9 cellular contexts compared by ENCODE assay signal in the genomic region with DNA sequence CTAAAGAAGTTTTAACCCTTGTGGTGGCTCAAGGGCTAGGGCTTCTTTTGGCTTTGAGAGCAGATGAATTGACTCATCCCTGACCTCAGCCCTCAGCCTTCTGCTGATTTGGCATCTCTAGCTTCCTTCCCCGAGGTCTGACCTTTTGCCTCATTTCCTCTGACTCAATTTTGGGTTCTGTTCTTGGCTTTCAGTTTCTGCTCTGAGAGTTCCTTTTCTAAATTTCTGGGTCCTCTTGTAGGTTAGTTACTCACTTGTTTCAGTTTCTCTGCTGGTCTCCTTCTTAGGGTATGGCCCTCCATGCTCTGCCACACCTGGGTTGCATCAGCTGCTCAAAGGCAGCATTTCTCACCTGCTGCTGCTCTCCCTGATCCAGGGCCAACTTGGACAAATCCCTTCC. TPM values are rescaled to one million over a fixed set of nuclear protein-coding genes. Genes with fewer than 3 reads are reported as not detected.
DNase-seq lines count a peak whose midpoint lies in the region; ATAC-seq, FAIRE-seq and TF ChIP-seq lines count a peak whose summit lies in the region.
"Had no signal": no experiment of that assay in that cellular context is flagged by ENCODE, and none has a peak within 500 bp of the region (broad histone marks: within the 10 kb centered on the region; RNA-seq: fewer than 3 reads in every experiment).

No MANE protein-coding gene starts in this region.

- intact Hi-C loops in HepG2 (cut with micrococcal nuclease; ENCODE audit: unreplicated experiment) = no loop called here
- intact Hi-C loops in activated T-helper 1 cell treated with anti-CD3 and anti-CD28 coated beads, Interleukin-12 subunit alpha, Interleukin-12 subunit beta, Interleukin-2, Interleukin-4 antibody, amounts not matched to agents 30 ng/mL and 10 ng/mL and 1 ng/mL, durations not matched to agents 14 hours and 24 hours and 36 hours (cut with micrococcal nuclease) = loop anchor here (1.0 to 10.0 kb wide), 23 partner anchors 18 to 1870 kb away; a partner anchor contains a TSS
- intact Hi-C loops in OCI-LY7 (cut with micrococcal nuclease; ENCODE audit: unreplicated experiment) = no loop called here

- H3K4me3 Mint-ChIP-seq in activated T-helper 1 cell treated with anti-CD3 and anti-CD28 coated beads, Interleukin-12 subunit alpha, Interleukin-12 subunit beta, Interleukin-2, Interleukin-4 antibody, amounts not matched to agents 30 ng/mL and 10 ng/mL and 1 ng/mL, durations not matched to agents 14 hours and 24 hours and 36 hours = peak overlapping the region; percentile 6

- peaks cover 18% of the 10 kb centered on the region for H3K36me3 Mint-ChIP-seq in activated T-helper 1 cell treated with anti-CD3 and anti-CD28 coated beads, Interleukin-12 subunit alpha, Interleukin-12 subunit beta, Interleukin-2, Interleukin-4 antibody, amounts not matched to agents 30 ng/mL and 10 ng/mL and 1 ng/mL, durations not matched to agents 14 hours and 24 hours and 36 hours (ENCODE audit: low read depth)

- no peak for TF ChIP-seq POLR2A in HepG2 (IDR thresholded peaks at IDR 0.05; ENCODE audit: insufficient read depth in 1 of 2, low read depth in 2 of 2, low read length in 2 of 2)

- in situ Hi-C loops in HepG2 (cut with HindIII; ENCODE audit: extremely low pct_ligation_motif_present, low pct_unique_long_range_greater_than_20kb) = no loop called here

- no peak for TF ChIP-seq CTCF in liver (IDR thresholded peaks at IDR 0.05; ENCODE audit: low read depth, low read length, missing input control)
- TF ChIP-seq CTCF in HepG2 (CRISPR knock-in tag; IDR thresholded peaks at IDR 0.05) = no peak
- TF ChIP-seq CTCF in OCI-LY7 (conservative IDR thresholded peaks at IDR 0.05; ENCODE audit: low read length) = no peak

- no peaks in the 10 kb centered on the region for H3K36me3 ChIP-seq in liver (ENCODE audit: control insufficient read depth in 4 of 4, insufficient read depth in 3 of 4, low read depth in 1 of 4, low read length in 3 of 4)
- H3K36me3 ChIP-seq in HepG2 (replicated peaks in 1 of 2; ENCODE audit: control insufficient read depth in 1 of 2, insufficient read depth in 2 of 2, low read length in 2 of 2) = no peaks in the 10 kb centered on the region
- H3K36me3 ChIP-seq in OCI-LY7 (ENCODE audit: insufficient read depth, low read length) = no peaks in the 10 kb centered on the region
- H3K36me3 ChIP-seq: gastrocnemius medialis had no signal

- H3K4me1 ChIP-seq in liver (ENCODE audit: control insufficient read depth in 4 of 4, insufficient read depth in 4 of 4, low read length in 3 of 4) = peaks cover 0 to 4% (median 0%) of the 10 kb centered on the region in 4 donors
- no peaks in the 10 kb centered on the region for H3K4me1 ChIP-seq in HepG2 (ENCODE audit: insufficient read depth, low read length)
- H3K4me1 ChIP-seq in OCI-LY7 (ENCODE audit: insufficient read depth, low read length, poor library complexity, severe bottlenecking) = no peaks in the 10 kb centered on the region
- H3K4me1 ChIP-seq: gastrocnemius medialis had no signal

- H3K9me3 Mint-ChIP-seq in activated T-helper 1 cell treated with anti-CD3 and anti-CD28 coated beads, Interleukin-12 subunit alpha, Interleukin-12 subunit beta, Interleukin-2, Interleukin-4 antibody, amounts not matched to agents 30 ng/mL and 10 ng/mL and 1 ng/mL, durations not matched to agents 14 hours and 24 hours and 36 hours = peaks cover 14% of the 10 kb centered on the region

- POLR2A ChIA-PET in HepG2 (lab: Yijun Ruan, JAX) = no interaction called here
- POLR2A ChIA-PET in OCI-LY7 (lab: Charles Lee) = no interaction called here

- H3K27me3 ChIP-seq in liver (ENCODE audit: control insufficient read depth in 4 of 4, insufficient read depth in 4 of 4, low read length in 3 of 4) = peaks cover 0 to 3% (median 0%) of the 10 kb centered on the region in 4 donors
- no peaks in the 10 kb centered on the region for H3K27me3 ChIP-seq in HepG2 (ENCODE audit: control insufficient read depth in 1 of 2, insufficient read depth in 2 of 2, low read length in 2 of 2)
- H3K27me3 ChIP-seq: gastrocnemius medialis had no signal

- peak overlapping the region in 1 of 2 donors; percentile 12 for H3K27ac ChIP-seq in liver (ENCODE audit: low read depth in 1 of 2, low read length in 2 of 2)
- no peak overlapping the region for H3K27ac ChIP-seq in HepG2 (ENCODE audit: extremely low read length, insufficient read depth, low read length)
- no peak overlapping the region for H3K27ac ChIP-seq in OCI-LY7 (ENCODE audit: low read depth, low read length, poor library complexity, severe bottlenecking)
- H3K27ac ChIP-seq: gastrocnemius medialis had no signal

- no peaks in the 10 kb centered on the region for H3K9me2 ChIP-seq in OCI-LY7 (ENCODE audit: insufficient read depth, low read length)

- H3K4me1 Mint-ChIP-seq in activated T-helper 1 cell treated with anti-CD3 and anti-CD28 coated beads, Interleukin-12 subunit alpha, Interleukin-12 subunit beta, Interleukin-2, Interleukin-4 antibody, amounts not matched to agents 30 ng/mL and 10 ng/mL and 1 ng/mL, durations not matched to agents 14 hours and 24 hours and 36 hours (ENCODE audit: low read depth) = peaks cover 43% of the 10 kb centered on the region

- H2AFZ ChIP-seq in HepG2 (ENCODE audit: low read length) (no peak overlapping the region), OCI-LY7 (ENCODE audit: low read length) (no peak overlapping the region)

- no peak for TF ChIP-seq EP300 in HepG2 (IDR thresholded peaks at IDR 0.05; ENCODE audit: low read depth in 2 of 2, low read length in 2 of 2)
- TF ChIP-seq EP300 in HepG2 (CRISPR knock-in tag; IDR thresholded peaks at IDR 0.05; ENCODE audit: borderline replicate concordance) = no peak

- DNase-seq in HepG2 (ENCODE audit: low spot score) = no peak
- DNase-seq in NCI-H446 treated with DMSO at 0.1 percent for 48 hours (lab: John Stamatoyannopoulos, UW) = peak; percentile 89
- DNase-seq in activated T-helper 1 cell treated with anti-CD3 and anti-CD28 coated beads, Interleukin-12 subunit alpha, Interleukin-12 subunit beta, Interleukin-2, Interleukin-4 antibody, amounts not matched to agents 30 ng/mL and 10 ng/mL and 1 ng/mL, durations not matched to agents 14 hours and 24 hours and 36 hours (ENCODE audit: low spot score) = peak; percentile 77
- DNase-seq in hepatic stellate cell (ENCODE audit: low spot score) = peak; percentile 40
- peak; percentile 9 for DNase-seq in stimulated activated CD8-positive, alpha-beta memory T cell treated with anti-CD3 and anti-CD28 coated beads, Interleukin-12 subunit alpha, Interleukin-12 subunit beta, amount 100 ng/mL, for 24 hours (ENCODE audit: extremely low read depth)
- no peak for DNase-seq in OCI-LY7 (ENCODE audit: low spot score)

- H3K9ac ChIP-seq in liver (ENCODE audit: low read depth in 1 of 2, low read length in 2 of 2) (no peak overlapping the region), HepG2 (ENCODE audit: insufficient read depth, low read depth, low read length) (no peak overlapping the region)

- WGBS in liver = 14% methylated on average over 1 of the region's 1 CpG
- WGBS in HepG2 (ENCODE audit: low lambda C conversion rate) = 0% methylated on average over 1 of the region's 1 CpG

- H3K9me3 ChIP-seq in liver (ENCODE audit: control insufficient read depth in 4 of 4, low read length in 3 of 4) (no peaks in the 10 kb centered on the region), HepG2 (ENCODE audit: low read length) (no peaks in the 10 kb centered on the region), OCI-LY7 (ENCODE audit: low read length) (no peaks in the 10 kb centered on the region)
- H3K9me3 ChIP-seq: gastrocnemius medialis had no signal

- TF ChIP-seq RAD21 in liver (IDR thresholded peaks at IDR 0.05) (no peak), HepG2 (CRISPR knock-in tag; IDR thresholded peaks at IDR 0.05) (no peak)

- peak overlapping the region; percentile 68 for H3K27ac Mint-ChIP-seq in activated T-helper 1 cell treated with anti-CD3 and anti-CD28 coated beads, Interleukin-12 subunit alpha, Interleukin-12 subunit beta, Interleukin-2, Interleukin-4 antibody, amounts not matched to agents 30 ng/mL and 10 ng/mL and 1 ng/mL, durations not matched to agents 14 hours and 24 hours and 36 hours

- H3K79me2 ChIP-seq in HepG2 (ENCODE audit: insufficient read depth, low read length) = no peaks in the 10 kb centered on the region
- no peaks in the 10 kb centered on the region for H3K79me2 ChIP-seq in OCI-LY7 (ENCODE audit: insufficient read depth, low read depth, low read length)

- H3K4me2 ChIP-seq in HepG2 (ENCODE audit: low read depth, low read length) (no peak overlapping the region), OCI-LY7 (ENCODE audit: low read length) (no peak overlapping the region)

- H3K4me3 ChIP-seq in liver (ENCODE audit: low read depth in 1 of 3, low read length in 3 of 3) (no peak overlapping the region), HepG2 (replicated peaks in 1 of 3; ENCODE audit: insufficient read depth in 1 of 3, low read depth in 2 of 3, low read length in 3 of 3) (no peak overlapping the region), OCI-LY7 (ENCODE audit: low read depth, low read length, poor library complexity, severe bottlenecking) (no peak overlapping the region)
- H3K4me3 ChIP-seq: gastrocnemius medialis had no signal

- ATAC-seq in HepG2 (no peak), HG02840 (IDR thresholded peaks at IDR 0.05; ENCODE audit: low FRiP score, unreplicated experiment) (peak; percentile 100)
- ATAC-seq: gastrocnemius medialis had no signal

- peaks cover 13% of the 10 kb centered on the region for H3K27me3 Mint-ChIP-seq in activated T-helper 1 cell treated with anti-CD3 and anti-CD28 coated beads, Interleukin-12 subunit alpha, Interleukin-12 subunit beta, Interleukin-2, Interleukin-4 antibody, amounts not matched to agents 30 ng/mL and 10 ng/mL and 1 ng/mL, durations not matched to agents 14 hours and 24 hours and 36 hours (ENCODE audit: insufficient read depth)

- no TSS peak for BruUV-seq in HepG2 (replicated peaks; lab: Mats Ljungman, UMichigan)
- BruUV-seq in OCI-LY7 (replicated peaks; lab: Mats Ljungman, UMichigan) = no TSS peak

- no peak for FAIRE-seq in HepG2 (lab: Jason Lieb, UNC)

- CTCF ChIA-PET in HepG2 (lab: Yijun Ruan, JAX; ENCODE audit: low intra/inter-chr PET ratio, low total read pairs) = no interaction called here
- CTCF ChIA-PET in OCI-LY7 (lab: Charles Lee; ENCODE audit: unreplicated experiment) = no interaction called here

- no peaks in the 10 kb centered on the region for H4K20me1 ChIP-seq in HepG2 (ENCODE audit: insufficient read depth, low read length)
- no peaks in the 10 kb centered on the region for H4K20me1 ChIP-seq in OCI-LY7 (ENCODE audit: insufficient read depth, low read length)

RNA-seq across cellular contexts. Expression of a gene that starts 19.4 kb away (rescaled TPM):
- 1 to 10 TPM; 3.5 to 3.9 TPM for total RNA-seq in liver
- 1 to 10 TPM; 1.9 TPM for polyA plus RNA-seq in liver
- total RNA-seq in HepG2 (2016; rRNA removed; fragmentation: Illumina TruSeq; extraction: Trizol) = not detected in 2 replicates
- total RNA-seq in HepG2 (2016; cell fraction: cytosol; rRNA removed; fragmentation: Illumina TruSeq; extraction: Trizol; ENCODE audit: low read depth) = not detected in 2 replicates
- total RNA-seq in HepG2 (2016; cell fraction: insoluble cytoplasmic fraction; rRNA removed; fragmentation: Illumina TruSeq; extraction: Trizol) = not detected in 2 replicates
- total RNA-seq in HepG2 (2016; cell fraction: membrane; rRNA removed; fragmentation: Illumina TruSeq; extraction: Trizol) = not detected in 2 replicates
- not detected in 2 replicates for total RNA-seq in HepG2 (2016; cell fraction: nucleus; rRNA removed; fragmentation: Illumina TruSeq; extraction: Trizol)
- not detected in 2 replicates for polyA plus RNA-seq in HepG2 (2011; rRNA removed)
- not detected in 2 replicates for polyA plus RNA-seq in HepG2 (2011; cell fraction: cytosol; rRNA removed)
- polyA plus RNA-seq in HepG2 (2011; cell fraction: nucleus; rRNA removed) = not detected in 2 replicates
- not detected in 2 replicates for polyA plus RNA-seq in HepG2 (2012)
- not detected in 2 replicates for polyA plus RNA-seq in HepG2 (2016; cell fraction: cytosol; fragmentation: Illumina TruSeq; extraction: Trizol; ENCODE audit: low read depth)
- polyA plus RNA-seq in HepG2 (2016; cell fraction: insoluble cytoplasmic fraction; fragmentation: Illumina TruSeq; extraction: Trizol; ENCODE audit: low read depth) = not detected in 2 replicates
- polyA plus RNA-seq in HepG2 (2016; cell fraction: membrane; fragmentation: Illumina TruSeq; extraction: Trizol; ENCODE audit: low read depth) = not detected in 2 replicates
- not detected in 2 replicates for polyA plus RNA-seq in HepG2 (2016; cell fraction: nucleus; fragmentation: Illumina TruSeq; extraction: Trizol; ENCODE audit: insufficient read depth, low read depth)
- 0.33 TPM in 1 of 2 replicates, not detected in the other for polyA minus RNA-seq in HepG2 (2011; rRNA and poly(A)+ RNA removed; ENCODE audit: low replicate concordance)
- polyA minus RNA-seq in HepG2 (2011; cell fraction: cytosol; rRNA and poly(A)+ RNA removed) = not detected in 2 replicates
- polyA minus RNA-seq in HepG2 (2011; cell fraction: nucleus; rRNA and poly(A)+ RNA removed) = not detected in 2 replicates
- total RNA-seq in activated T-helper 1 cell treated with anti-CD3 and anti-CD28 coated beads, Interleukin-12 subunit alpha, Interleukin-12 subunit beta, Interleukin-2, Interleukin-4 antibody, amounts not matched to agents 30 ng/mL and 10 ng/mL and 1 ng/mL, durations not matched to agents 14 hours and 24 hours and 36 hours = 21.3 and 24.3 TPM in 2 replicates
- total RNA-seq in OCI-LY7 (2014; rRNA removed; shearing (Covaris generic)) = 3.1 and 3.6 TPM in 2 replicates
- total RNA-seq in OCI-LY7 (2022) = 2.4 and 3.6 TPM in 2 replicates

Comparison
In these comparisons a context has a peak if more than half of its experiments do, and no peak if none do; other contexts are left out.
1. DNase-seq: peak in NCI-H446 treated with DMSO at 0.1 percent for 48 hours (single experiment), activated T-helper 1 cell treated with anti-CD3 and anti-CD28 coated beads, Interleukin-12 subunit alpha, Interleukin-12 subunit beta, Interleukin-2, Interleukin-4 antibody, amounts not matched to agents 30 ng/mL and 10 ng/mL and 1 ng/mL, durations not matched to agents 14 hours and 24 hours and 36 hours (single experiment), hepatic stellate cell (single experiment) and stimulated activated CD8-positive, alpha-beta memory T cell treated with anti-CD3 and anti-CD28 coated beads, Interleukin-12 subunit alpha, Interleukin-12 subunit beta, amount 100 ng/mL, for 24 hours (single experiment); none in HepG2 (single experiment) and OCI-LY7 (single experiment).